ENCODE assay signal across 10 cellular contexts in the genomic region with DNA sequence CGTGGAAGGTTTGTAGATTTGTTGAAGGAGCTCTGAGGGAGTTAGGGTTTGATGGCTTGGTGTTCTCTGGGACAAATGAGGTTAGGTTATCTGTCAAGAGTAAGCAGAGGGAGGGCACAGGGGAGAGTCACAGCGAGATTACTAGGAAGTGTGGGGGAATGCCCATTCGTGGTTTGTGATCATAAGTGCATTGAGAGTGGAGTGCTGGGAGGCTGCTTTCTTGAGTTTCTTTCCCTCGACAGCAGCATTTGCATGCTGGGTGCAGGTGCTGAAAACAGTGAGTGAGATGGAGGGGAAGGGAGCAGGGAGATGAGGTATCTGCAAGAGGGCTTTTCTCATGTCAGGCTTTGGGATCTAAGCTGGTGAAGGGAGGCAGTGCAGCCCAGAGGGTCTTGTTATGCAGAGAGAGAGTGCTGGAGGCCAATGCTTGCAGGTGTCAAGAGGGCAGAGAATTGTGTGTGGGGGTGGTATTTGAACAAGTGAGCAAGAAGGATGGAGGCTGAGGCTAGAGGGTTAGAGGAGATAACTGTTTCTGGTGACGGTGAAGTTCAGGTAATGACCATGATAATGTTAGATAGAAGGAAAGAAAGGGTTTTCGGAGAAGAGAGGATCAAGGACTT. TPM values are rescaled to one million over a fixed set of nuclear protein-coding genes. Genes with fewer than 3 reads are reported as not detected.
DNase-seq lines count a peak whose midpoint lies in the region; ATAC-seq and TF ChIP-seq lines count a peak whose summit lies in the region.
"Had no signal": no experiment of that assay in that cellular context is flagged by ENCODE, and none has a peak within 500 bp of the region (broad histone marks: within the 10 kb centered on the region; RNA-seq: fewer than 3 reads in every experiment).

No MANE protein-coding gene starts in this region.

- H3K9me3 Mint-ChIP-seq in activated naive CD8-positive, alpha-beta T cell treated with anti-CD3 and anti-CD28 coated beads, Interleukin-2, amount 10 ng/mL, durations not matched to agents 7 days and 5 days: peaks cover 6% of the 10 kb centered on the region

- H2AFZ ChIP-seq in mammary epithelial cell (ENCODE audit: low read depth, low read length): no peak overlapping the region

- 93% methylated on average over 5 of the region's 6 CpGs for WGBS in mammary epithelial cell (ENCODE audit: low coverage, missing lambda C conversion rate)

- H3K4me1 Mint-ChIP-seq in activated naive CD8-positive, alpha-beta T cell treated with anti-CD3 and anti-CD28 coated beads, Interleukin-2, amount 10 ng/mL, durations not matched to agents 7 days and 5 days: peaks cover 36% of the 10 kb centered on the region

- CTCF ChIA-PET in mammary epithelial cell (lab: Charles Lee; ENCODE audit: low non-redundant PET): interaction anchor here (0.6 kb wide), 1 partner anchor 12 kb away, joined by 3 read pairs; no protein-coding TSS in a partner anchor

- H3K4me2 ChIP-seq in mammary epithelial cell (ENCODE audit: insufficient read depth, low read depth, low read length): no peak overlapping the region

- no peak overlapping the region for H3K9ac ChIP-seq in mammary epithelial cell (ENCODE audit: insufficient read depth, low read length)

- H4K20me1 ChIP-seq in mammary epithelial cell (ENCODE audit: insufficient read depth, low read length): peaks cover 2% of the 10 kb centered on the region

- dilution Hi-C loops in mammary epithelial cell (cut with HindIII; ENCODE audit: low sequenced_read_pairs): no loop called here

- no peak overlapping the region for H3K4me3 ChIP-seq in mammary epithelial cell (replicated peaks in 1 of 3; ENCODE audit: insufficient read depth in 1 of 3, low read depth in 2 of 3, low read length in 3 of 3)

- peaks cover 89% of the 10 kb centered on the region for H3K79me2 ChIP-seq in mammary epithelial cell (ENCODE audit: insufficient read depth, low read length)

- no peaks in the 10 kb centered on the region for H3K27me3 ChIP-seq in mammary epithelial cell (ENCODE audit: insufficient read depth, low read length)

- ATAC-seq in GM18502 (IDR thresholded peaks at IDR 0.05; ENCODE audit: poor library complexity, unreplicated experiment) (peak; percentile 86), GM21367 (IDR thresholded peaks at IDR 0.05; ENCODE audit: unreplicated experiment) (peak; percentile 73), HG03378 (IDR thresholded peaks at IDR 0.05; ENCODE audit: unreplicated experiment) (peak; percentile 88)
- ATAC-seq in activated naive CD8-positive, alpha-beta T cell treated with anti-CD3 and anti-CD28 coated beads, Interleukin-2, amount 10 ng/mL, durations not matched to agents 7 days and 5 days (ENCODE audit: low read depth): peak; percentile 52
- ATAC-seq: HepG2 had no signal

- peaks cover 36% of the 10 kb centered on the region for H3K36me3 Mint-ChIP-seq in activated naive CD8-positive, alpha-beta T cell treated with anti-CD3 and anti-CD28 coated beads, Interleukin-2, amount 10 ng/mL, durations not matched to agents 7 days and 5 days

- no TSS peak for BruUV-seq in mammary epithelial cell (replicated peaks; lab: Mats Ljungman, UMichigan)

- DNase-seq in activated naive CD8-positive, alpha-beta T cell treated with anti-CD3 and anti-CD28 coated beads, Interleukin-2, amount 10 ng/mL, durations not matched to agents 7 days and 5 days: no peak
- DNase-seq in mammary epithelial cell (no peak), inferior parietal cortex (ENCODE audit: extremely low spot score) (no peak), HuH-7.5 (ENCODE audit: low spot score) (no peak), retina (no peak)
- DNase-seq: Calu3 had no signal

- POLR2A ChIA-PET in activated naive CD8-positive, alpha-beta T cell treated with anti-CD3 and anti-CD28 coated beads, Interleukin-2, amount 10 ng/mL, durations not matched to agents 7 days and 5 days (lab: Charles Lee): interaction anchor here (1.4 to 1.7 kb wide), 2 partner anchors 9 to 13 kb away, joined by 3 to 4 read pairs; a partner anchor contains a TSS

- intact Hi-C loops in mammary epithelial cell (cut with micrococcal nuclease): loop anchor here (2.0 kb wide), 1 partner anchor 25 kb away; no protein-coding TSS in a partner anchor

- H3K27ac Mint-ChIP-seq in activated naive CD8-positive, alpha-beta T cell treated with anti-CD3 and anti-CD28 coated beads, Interleukin-2, amount 10 ng/mL, durations not matched to agents 7 days and 5 days: no peak overlapping the region

- in situ Hi-C loops in mammary epithelial cell (cut with MboI; ENCODE audit: low sequenced_read_pairs in 2 of 2): no loop called here

- H3K4me3 Mint-ChIP-seq in activated naive CD8-positive, alpha-beta T cell treated with anti-CD3 and anti-CD28 coated beads, Interleukin-2, amount 10 ng/mL, durations not matched to agents 7 days and 5 days: no peak overlapping the region

- no peaks in the 10 kb centered on the region for H3K27me3 Mint-ChIP-seq in activated naive CD8-positive, alpha-beta T cell treated with anti-CD3 and anti-CD28 coated beads, Interleukin-2, amount 10 ng/mL, durations not matched to agents 7 days and 5 days

- TF ChIP-seq CTCF in mammary epithelial cell (conservative IDR thresholded peaks at IDR 0.05 in 1 of 2, IDR thresholded peaks at IDR 0.05 in 1 of 2; ENCODE audit: extremely low read depth in 1 of 2, insufficient read depth in 1 of 2, low read depth in 1 of 2, low read length in 2 of 2): no peak

- no peaks in the 10 kb centered on the region for H3K9me3 ChIP-seq in mammary epithelial cell (replicated peaks; ENCODE audit: insufficient read depth, low read length)

- H3K27ac ChIP-seq in mammary epithelial cell (ENCODE audit: insufficient read depth, low read depth, low read length): no peak overlapping the region

- H3K36me3 ChIP-seq in mammary epithelial cell (ENCODE audit: insufficient read depth, low read length): no peaks in the 10 kb centered on the region

- peaks cover 21% of the 10 kb centered on the region for H3K4me1 ChIP-seq in mammary epithelial cell (ENCODE audit: insufficient read depth, low read length)

RNA-seq across cellular contexts. Expression of a gene that starts 8.8 kb away (rescaled TPM):
- 10 to 100 TPM; 45.7 to 50.4 TPM for total RNA-seq in activated naive CD8-positive, alpha-beta T cell treated with anti-CD3 and anti-CD28 coated beads, Interleukin-2, amount 10 ng/mL, durations not matched to agents 7 days and 5 days
- total RNA-seq in mammary epithelial cell: 10 to 100 TPM; 34.0 to 49.8 TPM
- polyA plus RNA-seq in mammary epithelial cell: 52.5 TPM
- 11.8 TPM for polyA minus RNA-seq in mammary epithelial cell

RNA-seq across cellular contexts. Expression of a gene that starts 38.3 kb away (rescaled TPM):
- 10 to 100 TPM; 23.4 to 26.2 TPM for total RNA-seq in activated naive CD8-positive, alpha-beta T cell treated with anti-CD3 and anti-CD28 coated beads, Interleukin-2, amount 10 ng/mL, durations not matched to agents 7 days and 5 days
- total RNA-seq in mammary epithelial cell: 10 to 100 TPM; 30.2 to 45.7 TPM
- polyA plus RNA-seq in mammary epithelial cell: 29.3 TPM
- polyA minus RNA-seq in mammary epithelial cell: 32.7 TPM
